In the genomic region with DNA sequence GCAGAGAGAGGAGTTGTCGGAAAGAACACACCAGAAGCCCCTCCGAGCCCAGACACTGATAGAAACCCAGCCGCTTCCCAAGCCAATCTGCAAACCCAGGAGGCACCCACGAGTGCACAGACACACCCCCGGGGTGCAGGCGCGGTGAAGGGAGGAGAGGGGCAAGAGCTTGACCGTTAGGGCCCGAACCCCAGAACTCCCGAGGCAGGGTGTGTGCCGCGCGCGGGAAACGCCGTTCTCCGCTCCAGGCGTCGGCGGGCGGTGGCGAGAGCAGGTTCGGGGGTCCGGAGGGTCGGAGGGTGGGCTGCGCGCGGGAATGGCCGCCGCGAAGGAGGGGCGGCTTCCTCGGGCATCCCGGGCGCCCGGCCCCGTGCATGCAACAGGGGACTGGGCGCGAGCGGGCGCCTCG, we compare ENCODE assay signal across 8 cellular contexts. TPM values are rescaled to one million over a fixed set of nuclear protein-coding genes. Genes with fewer than 3 reads are reported as not detected.
DNase-seq lines count a peak whose midpoint lies in the region; ATAC-seq, FAIRE-seq and TF ChIP-seq lines count a peak whose summit lies in the region.

No MANE protein-coding gene starts in this region.

- intact Hi-C loops in lower leg skin (cut with DNase I; ENCODE audit: low total_unique reads), result no loop called here

- POLR2A ChIA-PET in CD8-positive, alpha-beta memory T cell (lab: Charles Lee), result no interaction called here

- no peaks in the 10 kb centered on the region for H3K4me1 ChIP-seq in CD8-positive, alpha-beta memory T cell (ENCODE audit: insufficient read depth, low read length)
- H3K4me1 ChIP-seq in urinary bladder (ENCODE audit: insufficient read depth), result peaks cover 8% of the 10 kb centered on the region

- peak; percentile 12 for ATAC-seq in HG02678 (IDR thresholded peaks at IDR 0.05; ENCODE audit: unreplicated experiment)

- peaks cover 0 to 3% (median 0%) of the 10 kb centered on the region in 5 donors for H3K9me3 Mint-ChIP-seq in CD8-positive, alpha-beta memory T cell

- H3K27me3 ChIP-seq in CD8-positive, alpha-beta memory T cell (ENCODE audit: insufficient read depth, low read length, poor library complexity, severe bottlenecking), result peaks cover 11% of the 10 kb centered on the region
- no peaks in the 10 kb centered on the region for H3K27me3 ChIP-seq in brain microvascular endothelial cell (replicated peaks)

- TF ChIP-seq CTCF in brain microvascular endothelial cell (IDR thresholded peaks at IDR 0.05; ENCODE audit: low read depth, low read length, missing control alignments), result no peak
- TF ChIP-seq CTCF in lower leg skin (IDR thresholded peaks at IDR 0.05), result no peak

- FAIRE-seq in GM19239 (lab: Jason Lieb, UNC), result no peak

- peak overlapping the region; percentile 31 to 85 (median 71) for H3K4me3 Mint-ChIP-seq in CD8-positive, alpha-beta memory T cell

- peaks cover 11 to 15% (median 13%) of the 10 kb centered on the region in 3 donors for H3K4me1 Mint-ChIP-seq in CD8-positive, alpha-beta memory T cell

- WGBS in lower leg skin, 2 donors, result 1 to 2% methylated on average over 24 to 39 of the region's 42 CpGs
- WGBS in urinary bladder, result under 1% methylated on average over 42 of the region's 42 CpGs

- CTCF ChIA-PET in CD8-positive, alpha-beta memory T cell (lab: Charles Lee), result interaction anchor here (1.6 kb wide), 1 partner anchor 14 kb away, joined by 4 read pairs; no protein-coding TSS in a partner anchor

- no peak overlapping the region for H3K27ac ChIP-seq in CD8-positive, alpha-beta memory T cell (ENCODE audit: low read depth, low read length)
- no peak overlapping the region for H3K27ac ChIP-seq in brain microvascular endothelial cell
- H3K27ac ChIP-seq in urinary bladder (ENCODE audit: low read depth), result no peak overlapping the region

- H3K9me3 ChIP-seq in CD8-positive, alpha-beta memory T cell (ENCODE audit: low read length), result no peaks in the 10 kb centered on the region

- H3K4me3 ChIP-seq in CD8-positive, alpha-beta memory T cell (ENCODE audit: low read length), result no peak overlapping the region
- H3K4me3 ChIP-seq in brain microvascular endothelial cell (ENCODE audit: low read depth, low read length) (peak overlapping the region; percentile 43), lower leg skin (ENCODE audit: low read depth, poor library complexity, severe bottlenecking) (peak overlapping the region; percentile 24), urinary bladder (ENCODE audit: low read depth, low read length) (peak overlapping the region; percentile 81)

- no peak for DNase-seq in CD8-positive, alpha-beta memory T cell
- DNase-seq in brain microvascular endothelial cell, result no peak
- DNase-seq in lower leg skin (ENCODE audit: low spot score in 2 of 2), result no peak
- DNase-seq in GF-D8 (lab: John Stamatoyannopoulos, UW), result no peak
- no peak for DNase-seq in GM19239 (ENCODE audit: insufficient read length, low spot score)
- no peak for DNase-seq in SKM-1 (lab: John Stamatoyannopoulos, UW; ENCODE audit: unreplicated experiment)

- H3K27ac Mint-ChIP-seq in CD8-positive, alpha-beta memory T cell, result peak overlapping the region in 1 of 8 donors; percentile 5

- in situ Hi-C loops in brain microvascular endothelial cell (cut with HindIII; ENCODE audit: low pct_ligation_motif_present, low sequenced_read_pairs), result no loop called here

- no peaks in the 10 kb centered on the region for H3K36me3 ChIP-seq in CD8-positive, alpha-beta memory T cell (ENCODE audit: insufficient read depth, low read length)
- H3K36me3 ChIP-seq in brain microvascular endothelial cell (replicated peaks), result no peaks in the 10 kb centered on the region
- H3K36me3 ChIP-seq in urinary bladder (ENCODE audit: insufficient read depth), result no peaks in the 10 kb centered on the region

- peaks cover 40 to 72% of the 10 kb centered on the region in 2 donors for H3K27me3 Mint-ChIP-seq in CD8-positive, alpha-beta memory T cell

- TF ChIP-seq POLR2A in lower leg skin (IDR thresholded peaks at IDR 0.05), result no peak

- H3K36me3 Mint-ChIP-seq in CD8-positive, alpha-beta memory T cell, result no peaks in the 10 kb centered on the region

RNA-seq across cellular contexts. Expression of a gene that starts 0.5 kb away (rescaled TPM):
- total RNA-seq in CD8-positive, alpha-beta memory T cell, result not detected
- polyA plus RNA-seq in CD8-positive, alpha-beta memory T cell, result not detected
- total RNA-seq in lower leg skin (under 1 TPM in 1 of 4 donors, not detected in 3; 0.07 TPM), urinary bladder (6.2 TPM)
- polyA plus RNA-seq in urinary bladder, result 4.1 TPM

RNA-seq across cellular contexts. Expression of a gene that starts 50.1 kb away (rescaled TPM):
- 10 to 100 TPM; 14.7 to 16.0 TPM for total RNA-seq in CD8-positive, alpha-beta memory T cell
- 4.6 TPM for polyA plus RNA-seq in CD8-positive, alpha-beta memory T cell
- total RNA-seq in lower leg skin (10 to 100 TPM in 3 of 4 donors, 1 to 10 TPM in 1; 7.6 to 13.9 (median 10.2) TPM), urinary bladder (28.4 TPM)
- polyA plus RNA-seq in urinary bladder, result 7.5 TPM
